In the genomic region with DNA sequence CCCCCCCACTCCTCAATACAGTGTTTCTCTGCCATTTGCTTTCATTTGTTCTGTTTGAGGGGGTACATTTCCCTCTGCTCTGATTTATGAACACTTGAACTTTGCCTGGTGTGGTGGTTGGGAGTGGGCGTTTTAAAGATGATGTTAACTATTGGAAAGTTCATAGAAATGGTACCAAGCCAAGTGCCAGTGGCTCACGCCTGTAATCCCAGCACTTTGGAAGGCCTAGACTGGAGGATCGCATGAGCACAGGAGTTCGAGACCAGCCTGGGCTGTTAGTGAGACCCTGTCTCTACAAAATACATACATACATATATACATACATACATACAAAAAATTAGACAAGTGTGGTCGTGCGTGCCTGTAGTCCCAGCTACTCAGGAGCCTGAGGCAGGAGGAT, we compare ENCODE assay signal across 1 cellular context.
TF ChIP-seq lines count a peak whose summit lies in the region.

No MANE protein-coding gene starts in this region.

TF ChIP-seq in endothelial cell of umbilical vein, 7 proteins besides CTCF, POLR2A, EP300 and RAD21:
- TF ChIP-seq, protein P1, sequence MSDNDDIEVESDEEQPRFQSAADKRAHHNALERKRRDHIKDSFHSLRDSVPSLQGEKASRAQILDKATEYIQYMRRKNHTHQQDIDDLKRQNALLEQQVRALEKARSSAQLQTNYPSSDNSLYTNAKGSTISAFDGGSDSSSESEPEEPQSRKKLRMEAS (IDR thresholded peaks at IDR 0.05; ENCODE audit: insufficient read depth, insufficient read length), result no peak
- TF ChIP-seq POLR2AphosphoS5 (IDR thresholded peaks at IDR 0.05; ENCODE audit: insufficient read depth, low read depth, low read length), result no peak
- TF ChIP-seq EZH2 (IDR thresholded peaks at IDR 0.05; ENCODE audit: borderline replicate concordance, low read depth, low read length, severe bottlenecking), result no peak
- TF ChIP-seq GATA2 (IDR thresholded peaks at IDR 0.05; ENCODE audit: insufficient read depth, insufficient read length, low read depth, low read length), result no peak
- TF ChIP-seq JUN (IDR thresholded peaks at IDR 0.05; ENCODE audit: borderline replicate concordance, insufficient read depth, insufficient read length, low read depth), result no peak
- TF ChIP-seq FOS (IDR thresholded peaks at IDR 0.05; ENCODE audit: borderline replicate concordance, insufficient read depth, low read length), result no peak
- no peak for TF ChIP-seq MYC (IDR thresholded peaks at IDR 0.05; ENCODE audit: low read depth, low read length)
